ENCODE assay signal across 11 cellular contexts in the genomic region with DNA sequence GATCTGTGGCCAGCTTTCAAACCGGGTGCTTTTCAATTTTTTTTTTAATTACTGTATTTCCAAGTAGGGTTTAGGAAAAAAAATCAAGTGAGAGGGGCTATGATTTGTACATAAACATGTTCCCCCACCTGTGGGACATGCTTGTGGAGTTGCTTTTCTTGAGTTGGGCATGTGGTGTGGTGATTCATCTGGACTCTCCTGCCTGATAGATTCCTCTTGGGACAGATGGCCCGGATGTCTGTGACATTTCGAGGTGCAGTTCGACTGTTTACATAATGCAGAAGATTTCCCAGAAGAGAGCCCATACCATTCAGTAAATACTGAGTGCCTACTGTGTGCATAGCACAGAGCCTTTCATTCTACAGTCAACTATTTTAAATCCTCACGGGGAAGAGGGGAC.
"Had no signal": no experiment of that assay in that cellular context is flagged by ENCODE, and none has a peak within 500 bp of the region (broad histone marks: within the 10 kb centered on the region; RNA-seq: fewer than 3 reads in every experiment).

No MANE protein-coding gene starts in this region.

- H3K27me3 Mint-ChIP-seq: activated B cell treated with CpG ODN at 0.5 μM for 24 hours; activated naive CD4-positive, alpha-beta T cell treated with anti-CD3 and anti-CD28 coated beads, Interleukin-2, amount 50 U/mL, for 24 hours had no signal

- H3K27me3 ChIP-seq: neutrophil, tibial artery, vagina had no signal

- ATAC-seq: heart right ventricle; left ventricle myocardium superior; stimulated activated effector memory CD8-positive, alpha-beta T cell treated with anti-CD3 and anti-CD28 coated beads, Interleukin-12 subunit alpha, Interleukin-12 subunit beta, amount 100 ng/mL, for 72 hours had no signal

- H3K36me3 ChIP-seq: vagina had no signal

- H3K9me3 Mint-ChIP-seq: activated B cell treated with CpG ODN at 0.5 μM for 24 hours; activated naive CD4-positive, alpha-beta T cell treated with anti-CD3 and anti-CD28 coated beads, Interleukin-2, amount 50 U/mL, for 24 hours; stimulated activated effector memory CD8-positive, alpha-beta T cell treated with anti-CD3 and anti-CD28 coated beads, Interleukin-12 subunit alpha, Interleukin-12 subunit beta, amount 100 ng/mL, for 72 hours; T-helper 1 cell treated with Interleukin-12 subunit alpha and Interleukin-12 subunit beta and Interleukin-4 antibody, amounts not matched to agents 30 μg/mL and 1 μg/mL, for 36 hours had no signal

- H3K4me3 Mint-ChIP-seq: activated B cell treated with CpG ODN at 0.5 μM for 24 hours; activated naive CD4-positive, alpha-beta T cell treated with anti-CD3 and anti-CD28 coated beads, Interleukin-2, amount 50 U/mL, for 24 hours; stimulated activated effector memory CD8-positive, alpha-beta T cell treated with anti-CD3 and anti-CD28 coated beads, Interleukin-12 subunit alpha, Interleukin-12 subunit beta, amount 100 ng/mL, for 72 hours; T-helper 1 cell treated with Interleukin-12 subunit alpha and Interleukin-12 subunit beta and Interleukin-4 antibody, amounts not matched to agents 30 μg/mL and 1 μg/mL, for 36 hours had no signal

- H3K4me3 ChIP-seq: heart right ventricle, tibial artery, vagina had no signal

- H3K9me3 ChIP-seq: neutrophil, tibial artery, vagina had no signal

- DNase-seq: activated B cell treated with CpG ODN at 0.5 μM for 24 hours, amygdala, heart right ventricle, left ventricle myocardium superior, retina, tibial artery had no signal

- H3K36me3 Mint-ChIP-seq: activated naive CD4-positive, alpha-beta T cell treated with anti-CD3 and anti-CD28 coated beads, Interleukin-2, amount 50 U/mL, for 24 hours had no signal

- H3K4me1 ChIP-seq: vagina had no signal

- H3K27ac ChIP-seq: heart right ventricle, neutrophil, tibial artery, vagina had no signal

- H3K27ac Mint-ChIP-seq: activated B cell treated with CpG ODN at 0.5 μM for 24 hours; stimulated activated effector memory CD8-positive, alpha-beta T cell treated with anti-CD3 and anti-CD28 coated beads, Interleukin-12 subunit alpha, Interleukin-12 subunit beta, amount 100 ng/mL, for 72 hours; T-helper 1 cell treated with Interleukin-12 subunit alpha and Interleukin-12 subunit beta and Interleukin-4 antibody, amounts not matched to agents 30 μg/mL and 1 μg/mL, for 36 hours had no signal
